1 cellular context compared by ENCODE assay signal in genomic region chr12:4539167-4539870, GRCh38.
TF ChIP-seq lines count a peak whose summit lies in the region.

No MANE protein-coding gene starts in this region.

TF ChIP-seq in GM12878, 131 proteins besides CTCF, POLR2A, EP300 and RAD21:
- TF ChIP-seq CEBPZ (IDR thresholded peaks at IDR 0.05; ENCODE audit: low read depth, low read length), result no peak
- no peak for TF ChIP-seq ELK1 (IDR thresholded peaks at IDR 0.05; ENCODE audit: low read depth, low read length)
- peak; percentile 4 for TF ChIP-seq SMAD1 (IDR thresholded peaks at IDR 0.05; ENCODE audit: low read depth, partially characterized antibody)
- TF ChIP-seq PRDM15 (CRISPR knock-in tag; IDR thresholded peaks at IDR 0.05), result no peak
- TF ChIP-seq EZH2 (IDR thresholded peaks at IDR 0.05; ENCODE audit: borderline replicate concordance, control insufficient read depth, low read depth, low read length), result no peak
TF ChIP-seq in GM12878: peak in this region for 1.
